ENCODE assay signal across 13 cellular contexts in the genomic region with DNA sequence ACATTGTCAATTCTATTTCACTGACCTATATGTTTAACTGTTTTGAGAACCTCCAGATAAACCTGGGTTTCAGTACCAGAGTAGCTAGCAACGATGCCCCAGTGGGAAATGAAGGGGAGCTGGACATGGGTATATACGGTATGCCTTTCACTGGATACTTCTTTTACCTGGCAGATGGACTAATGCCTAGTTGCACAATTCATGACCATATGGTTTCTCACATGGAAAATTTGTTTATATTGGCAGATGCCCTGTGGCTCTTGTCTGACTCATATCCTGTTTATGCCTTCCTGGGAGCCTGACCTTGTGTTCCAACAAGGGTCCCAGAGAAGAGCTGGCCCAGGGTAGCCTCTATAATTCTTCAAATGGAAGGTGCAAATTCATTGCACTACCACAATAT.
DNase-seq lines count a peak whose midpoint lies in the region; ATAC-seq and TF ChIP-seq lines count a peak whose summit lies in the region.
"Had no signal": no experiment of that assay in that cellular context is flagged by ENCODE, and none has a peak within 500 bp of the region (broad histone marks: within the 10 kb centered on the region; RNA-seq: fewer than 3 reads in every experiment).

No MANE protein-coding gene starts in this region.

- DNase-seq in LHCN-M2 (ENCODE audit: low read depth) (peak; percentile 30), SHP77 treated with DMSO at 0.1 percent for 48 hours (lab: John Stamatoyannopoulos, UW) (peak; percentile 61), fibroblast of the aortic adventitia (ENCODE audit: low read depth) (peak; percentile 29)
- DNase-seq in activated CD4-positive, alpha-beta T cell treated with anti-CD3 and anti-CD28 coated beads for 48 hours = no peak
- DNase-seq: activated CD4-positive, alpha-beta T cell treated with anti-CD3 and anti-CD28 coated beads, Interleukin-2, amount 50 U/mL, for 48 hours; activated naive CD4-positive, alpha-beta T cell; T-cell had no signal

- ATAC-seq in GM21515 (IDR thresholded peaks at IDR 0.05; ENCODE audit: unreplicated experiment) (no peak), HG03095 (IDR thresholded peaks at IDR 0.05; ENCODE audit: unreplicated experiment) (no peak), esophagus mucosa (no peak)
- ATAC-seq: T-cell had no signal

- H3K27ac ChIP-seq in 22Rv1 = peak overlapping the region; percentile 27; the same call in 1 of the 2 replicates
- H3K27ac ChIP-seq: right atrium auricular region, thoracic aorta had no signal

- no peak overlapping the region for H3K4me3 ChIP-seq in fibroblast of the aortic adventitia (ENCODE audit: low read depth, low read length)
- H3K4me3 ChIP-seq: right atrium auricular region, thoracic aorta had no signal

- TF ChIP-seq CTCF in 22Rv1 (IDR thresholded peaks at IDR 0.05) (no peak), fibroblast of the aortic adventitia (IDR thresholded peaks at IDR 0.05; ENCODE audit: insufficient read depth, low read length) (no peak)
